In the genomic region with DNA sequence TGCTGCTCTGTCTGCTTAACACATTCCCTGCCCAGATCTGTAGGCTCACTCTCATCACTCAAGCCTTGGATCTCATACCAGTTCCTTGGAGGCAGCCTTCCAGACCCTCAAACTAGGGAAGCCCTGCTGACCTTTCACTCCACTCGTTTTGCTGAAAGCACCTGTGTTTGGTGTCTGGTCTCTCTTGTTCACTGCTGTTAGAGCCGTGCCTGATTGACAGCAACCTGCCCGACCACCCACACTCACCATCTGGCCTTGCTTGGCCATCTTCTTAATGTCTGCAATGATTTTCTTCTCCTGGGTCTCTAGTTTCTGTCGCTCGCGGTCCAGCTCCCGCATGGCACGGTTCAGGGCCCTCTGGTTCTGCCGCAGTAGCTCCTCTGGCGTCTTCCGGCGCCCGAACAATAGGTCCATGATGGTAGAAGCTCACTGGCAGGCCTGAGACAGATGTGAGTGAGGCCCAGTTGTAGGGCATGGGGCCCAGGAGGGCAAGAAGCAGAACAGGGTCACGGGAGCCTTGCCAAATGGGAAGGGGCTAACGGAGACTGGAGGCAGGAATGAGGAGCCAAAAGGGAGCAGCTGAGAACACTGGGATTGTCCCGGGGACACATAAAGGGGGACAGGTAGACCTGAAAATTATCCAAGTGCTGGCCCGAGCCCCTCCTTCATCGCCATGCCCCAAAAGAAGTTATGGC, we compare ENCODE assay signal across 9 cellular contexts. TPM values are rescaled to one million over a fixed set of nuclear protein-coding genes. Genes with fewer than 3 reads are reported as not detected.
DNase-seq lines count a peak whose midpoint lies in the region; ATAC-seq and TF ChIP-seq lines count a peak whose summit lies in the region.
"Had no signal": no experiment of that assay in that cellular context is flagged by ENCODE, and none has a peak within 500 bp of the region (broad histone marks: within the 10 kb centered on the region; RNA-seq: fewer than 3 reads in every experiment).

No MANE protein-coding gene starts in this region.

- peak overlapping the region; percentile 59 for H2BK120ac ChIP-seq in mesenchymal stem cell (ENCODE audit: low read depth, low read length)

- 77% methylated on average over 18 of the region's 18 CpGs for WGBS in mesenchymal stem cell
- WGBS in urinary bladder: 33% methylated on average over 18 of the region's 18 CpGs

- H2AFZ ChIP-seq in mesenchymal stem cell (ENCODE audit: low read depth, low read length): no peak overlapping the region

- H3K4me3 ChIP-seq in brain microvascular endothelial cell (ENCODE audit: low read depth, low read length): peak overlapping the region; percentile 82
- peak overlapping the region; percentile 78 to 89 for H3K4me3 ChIP-seq in mesenchymal stem cell (ENCODE audit: insufficient read depth in 1 of 2, low read depth in 1 of 2, low read length in 2 of 2)
- peak overlapping the region; percentile 48 for H3K4me3 ChIP-seq in urinary bladder (ENCODE audit: low read depth, low read length)

- peak overlapping the region; percentile 99 for H3K27ac Mint-ChIP-seq in activated naive CD4-positive, alpha-beta T cell treated with anti-CD3 and anti-CD28 coated beads, Interleukin-2, amount 50 U/mL, for 24 hours

- no peaks in the 10 kb centered on the region for H3K9me3 ChIP-seq in mesenchymal stem cell (ENCODE audit: control insufficient read depth, low read length)

- H3K18ac ChIP-seq in mesenchymal stem cell (ENCODE audit: low read depth in 1 of 2, low read length in 2 of 2): peak overlapping the region; percentile 88 to 95

- H3K79me1 ChIP-seq in mesenchymal stem cell (replicated peaks; ENCODE audit: low read length, poor library complexity, severe bottlenecking): peaks cover 17% of the 10 kb centered on the region

- no peaks in the 10 kb centered on the region for H3K27me3 Mint-ChIP-seq in activated naive CD4-positive, alpha-beta T cell treated with anti-CD3 and anti-CD28 coated beads, Interleukin-2, amount 50 U/mL, for 24 hours

- no peak for DNase-seq in activated naive CD4-positive, alpha-beta T cell treated with anti-CD3 and anti-CD28 coated beads, Interleukin-2, amount 50 U/mL, for 16 hours
- DNase-seq in brain microvascular endothelial cell (no peak), mesenchymal stem cell (no peak), GOT3 (lab: John Stamatoyannopoulos, UW) (no peak), NCI-H128 (lab: John Stamatoyannopoulos, UW; ENCODE audit: unreplicated experiment) (no peak)
- DNase-seq: NCI-H1694 had no signal

- H4K8ac ChIP-seq in mesenchymal stem cell (ENCODE audit: low read length): peak overlapping the region; percentile 97

- peaks cover 43% of the 10 kb centered on the region for H3K4me1 Mint-ChIP-seq in activated naive CD4-positive, alpha-beta T cell treated with anti-CD3 and anti-CD28 coated beads, Interleukin-2, amount 50 U/mL, for 24 hours

- no peak overlapping the region for H2BK5ac ChIP-seq in mesenchymal stem cell (ENCODE audit: low read depth, low read length, poor library complexity, severe bottlenecking)

- in situ Hi-C loops in brain microvascular endothelial cell (cut with HindIII; ENCODE audit: low pct_ligation_motif_present, low sequenced_read_pairs): no loop called here

- peak overlapping the region; percentile 19 for H2BK15ac ChIP-seq in mesenchymal stem cell (ENCODE audit: low read depth, poor library complexity, severe bottlenecking)

- peaks cover 19% of the 10 kb centered on the region for H3K36me3 Mint-ChIP-seq in activated naive CD4-positive, alpha-beta T cell treated with anti-CD3 and anti-CD28 coated beads, Interleukin-2, amount 50 U/mL, for 24 hours

- peak overlapping the region; percentile 90 to 96 for H3K4ac ChIP-seq in mesenchymal stem cell (ENCODE audit: low read depth in 1 of 2, low read length in 2 of 2)

- H3K27me3 ChIP-seq in brain microvascular endothelial cell (replicated peaks) (no peaks in the 10 kb centered on the region), mesenchymal stem cell (ENCODE audit: control insufficient read depth in 1 of 2, insufficient read depth in 1 of 2, low read length in 2 of 2) (no peaks in the 10 kb centered on the region)

- no peaks in the 10 kb centered on the region for H3K9me3 Mint-ChIP-seq in activated naive CD4-positive, alpha-beta T cell treated with anti-CD3 and anti-CD28 coated beads, Interleukin-2, amount 50 U/mL, for 24 hours

- H3K27ac ChIP-seq in brain microvascular endothelial cell (peak overlapping the region; percentile 81), mesenchymal stem cell (ENCODE audit: low read length, poor library complexity, severe bottlenecking) (peak overlapping the region; percentile 93), urinary bladder (ENCODE audit: low read depth) (peak overlapping the region; percentile 11)

- H3K36me3 ChIP-seq in brain microvascular endothelial cell (replicated peaks): peaks cover 56% of the 10 kb centered on the region
- peaks cover 61 to 66% of the 10 kb centered on the region in 2 experiments for H3K36me3 ChIP-seq in mesenchymal stem cell (ENCODE audit: control insufficient read depth in 1 of 2, insufficient read depth in 2 of 2, low read depth in 1 of 2, low read length in 2 of 2)
- peaks cover 2% of the 10 kb centered on the region for H3K36me3 ChIP-seq in urinary bladder (ENCODE audit: insufficient read depth)

- H4K91ac ChIP-seq in mesenchymal stem cell (ENCODE audit: low read length): peak overlapping the region; percentile 96

- H3K23ac ChIP-seq in mesenchymal stem cell (ENCODE audit: low read length in 2 of 2): peak overlapping the region in 1 of 2 experiments; percentile 35

- no peak overlapping the region for H3K14ac ChIP-seq in mesenchymal stem cell (ENCODE audit: low read length in 2 of 2)

- peak overlapping the region; percentile 97 for H3K4me3 Mint-ChIP-seq in activated naive CD4-positive, alpha-beta T cell treated with anti-CD3 and anti-CD28 coated beads, Interleukin-2, amount 50 U/mL, for 24 hours

- H2AK5ac ChIP-seq in mesenchymal stem cell (ENCODE audit: low read length, severe bottlenecking): peak overlapping the region; percentile 92

- H3K4me1 ChIP-seq in mesenchymal stem cell (ENCODE audit: control insufficient read depth, insufficient read depth, low read depth, low read length) (peaks cover 33% of the 10 kb centered on the region), urinary bladder (ENCODE audit: insufficient read depth) (no peaks in the 10 kb centered on the region)

- peak overlapping the region; percentile 93 for H3K9ac ChIP-seq in mesenchymal stem cell (ENCODE audit: low read length)

- no peak for ATAC-seq in GM18867 (IDR thresholded peaks at IDR 0.05; ENCODE audit: unreplicated experiment)

- H3K4me2 ChIP-seq in mesenchymal stem cell (ENCODE audit: low read length, poor library complexity, severe bottlenecking): peak overlapping the region; percentile 83

- TF ChIP-seq CTCF in brain microvascular endothelial cell (IDR thresholded peaks at IDR 0.05; ENCODE audit: low read depth, low read length, missing control alignments): no peak

- peak overlapping the region in 1 of 2 experiments; percentile 55 for H2BK12ac ChIP-seq in mesenchymal stem cell (ENCODE audit: low read length in 2 of 2)

RNA-seq across cellular contexts. Expression of gene CHMP2A, which starts 1.0 kb away (rescaled TPM):
- 148 TPM for polyA plus RNA-seq in mesenchymal stem cell (2013, experiment 1 of 2)
- polyA plus RNA-seq in mesenchymal stem cell (2013, experiment 2 of 2): 144 TPM
- 38.4 TPM for total RNA-seq in urinary bladder
- 212 TPM for polyA plus RNA-seq in urinary bladder

RNA-seq across cellular contexts. Expression of gene UBE2M, which starts 4.5 kb away (rescaled TPM):
- 81.0 TPM for polyA plus RNA-seq in mesenchymal stem cell (2013, experiment 1 of 2)
- 78.3 TPM for polyA plus RNA-seq in mesenchymal stem cell (2013, experiment 2 of 2)
- total RNA-seq in urinary bladder: 31.0 TPM
- 69.3 TPM for polyA plus RNA-seq in urinary bladder

RNA-seq across cellular contexts. Expression of gene TRIM28, which starts 10.1 kb away (rescaled TPM):
- polyA plus RNA-seq in mesenchymal stem cell (2013, experiment 1 of 2): 229 TPM
- 226 TPM for polyA plus RNA-seq in mesenchymal stem cell (2013, experiment 2 of 2)
- 177 TPM for total RNA-seq in urinary bladder
- polyA plus RNA-seq in urinary bladder: 282 TPM

RNA-seq across cellular contexts. Expression of gene MZF1, which starts 19.2 kb away (rescaled TPM):
- polyA plus RNA-seq in mesenchymal stem cell (2013, experiment 1 of 2): 9.8 TPM
- polyA plus RNA-seq in mesenchymal stem cell (2013, experiment 2 of 2): 8.9 TPM
- total RNA-seq in urinary bladder: 12.4 TPM
- 22.1 TPM for polyA plus RNA-seq in urinary bladder

RNA-seq across cellular contexts. Expression of gene ZBTB45, which starts 34.3 kb away (rescaled TPM):
- polyA plus RNA-seq in mesenchymal stem cell (2013, experiment 1 of 2): 12.3 TPM
- 12.7 TPM for polyA plus RNA-seq in mesenchymal stem cell (2013, experiment 2 of 2)
- 3.3 TPM for total RNA-seq in urinary bladder
- polyA plus RNA-seq in urinary bladder: 18.4 TPM

Comparison
In these comparisons a context has a peak if more than half of its experiments do, and no peak if none do; other contexts are left out.
1. H3K27ac ChIP-seq: peak in every context shown above with its lines; median percentile 93 in mesenchymal stem cell; 81 in brain microvascular endothelial cell; 11 in urinary bladder.